20 cellular contexts compared by ENCODE assay signal in genomic region chr5:79508794-79509193, GRCh38. TPM values are rescaled to one million over a fixed set of nuclear protein-coding genes. Genes with fewer than 3 reads are reported as not detected.
DNase-seq lines count a peak whose midpoint lies in the region; ATAC-seq and TF ChIP-seq lines count a peak whose summit lies in the region.
"Had no signal": no experiment of that assay in that cellular context is flagged by ENCODE, and none has a peak within 500 bp of the region (broad histone marks: within the 10 kb centered on the region; RNA-seq: fewer than 3 reads in every experiment).

No MANE protein-coding gene starts in this region.

- TF ChIP-seq CTCF in cardiac muscle cell (IDR thresholded peaks at IDR 0.05; ENCODE audit: low read depth, low read length) = no peak
- TF ChIP-seq CTCF in right atrium auricular region (IDR thresholded peaks at IDR 0.05) = no peak
- no peak for TF ChIP-seq CTCF in smooth muscle cell (IDR thresholded peaks at IDR 0.05; ENCODE audit: borderline replicate concordance, insufficient read depth, poor library complexity, severe bottlenecking)

- H3K4me3 ChIP-seq in cardiac muscle cell (peak overlapping the region; percentile 3), SJCRH30 (no peak overlapping the region), right atrium auricular region (peak overlapping the region; percentile 3 to 5), smooth muscle cell (no peak overlapping the region)
- H3K4me3 ChIP-seq: hepatocyte, tibial nerve had no signal

- H2AFZ ChIP-seq in smooth muscle cell (ENCODE audit: low read depth) = no peak overlapping the region
- H2AFZ ChIP-seq: hepatocyte had no signal

- peak overlapping the region; percentile 5 for H3K4me2 ChIP-seq in smooth muscle cell
- H3K4me2 ChIP-seq: hepatocyte had no signal

- no peaks in the 10 kb centered on the region for H3K9me3 Mint-ChIP-seq in activated CD8-positive, alpha-beta memory T cell treated with anti-CD3 and anti-CD28 coated beads, Interleukin-2, amount 10 ng/mL, durations not matched to agents 7 days and 5 days (ENCODE audit: low read depth)
- H3K9me3 Mint-ChIP-seq in activated naive CD4-positive, alpha-beta T cell treated with anti-CD3 and anti-CD28 coated beads, Interleukin-2, amount 50 U/mL, for 72 hours = no peaks in the 10 kb centered on the region
- H3K9me3 Mint-ChIP-seq: central memory CD8-positive, alpha-beta T cell; memory B cell; stimulated activated naive B cell treated with anti-CD40 and anti-IgM and Interleukin-4, amounts not matched to agents 10 μg/mL and 1 μg/mL and 100 μg/mL, for 72 hours had no signal

- H3K4me1 ChIP-seq in cardiac muscle cell (ENCODE audit: low read depth) = peaks cover 31% of the 10 kb centered on the region
- H3K4me1 ChIP-seq in SJCRH30 = peaks cover 23% of the 10 kb centered on the region
- peaks cover 0 to 21% of the 10 kb centered on the region in 2 donors for H3K4me1 ChIP-seq in right atrium auricular region
- peaks cover 30% of the 10 kb centered on the region for H3K4me1 ChIP-seq in smooth muscle cell (ENCODE audit: low read depth)

- H3K27ac Mint-ChIP-seq in activated CD8-positive, alpha-beta memory T cell treated with anti-CD3 and anti-CD28 coated beads, Interleukin-2, amount 10 ng/mL, durations not matched to agents 7 days and 5 days = no peak overlapping the region
- H3K27ac Mint-ChIP-seq in activated naive CD4-positive, alpha-beta T cell treated with anti-CD3 and anti-CD28 coated beads, Interleukin-2, amount 50 U/mL, for 72 hours = no peak overlapping the region
- H3K27ac Mint-ChIP-seq: CD4-positive, CD25-positive, alpha-beta regulatory T cell; memory B cell; stimulated activated naive B cell treated with anti-CD40 and anti-IgM and Interleukin-4, amounts not matched to agents 10 μg/mL and 1 μg/mL and 100 μg/mL, for 72 hours had no signal

- no peaks in the 10 kb centered on the region for H3F3A ChIP-seq in smooth muscle cell (ENCODE audit: low read depth)

- H3K27ac ChIP-seq in cardiac muscle cell (no peak overlapping the region), SJCRH30 (peak overlapping the region; percentile 36; the same call in 1 of the 2 replicates), right atrium auricular region (peak overlapping the region; percentile 98 to 99), smooth muscle cell (ENCODE audit: low read depth) (no peak overlapping the region)
- H3K27ac ChIP-seq: hepatocyte, HL-60, tibial nerve had no signal

- peaks cover 23% of the 10 kb centered on the region for H3K4me1 Mint-ChIP-seq in activated CD8-positive, alpha-beta memory T cell treated with anti-CD3 and anti-CD28 coated beads, Interleukin-2, amount 10 ng/mL, durations not matched to agents 7 days and 5 days

- WGBS in smooth muscle cell (ENCODE audit: low lambda C conversion rate) = 93% methylated on average over 2 of the region's 2 CpGs

- H3K9ac ChIP-seq in smooth muscle cell (ENCODE audit: low read depth) = no peak overlapping the region

- CTCF ChIA-PET in activated CD8-positive, alpha-beta memory T cell treated with anti-CD3 and anti-CD28 coated beads, Interleukin-2, amount 10 ng/mL, durations not matched to agents 7 days and 5 days (lab: Charles Lee) = interaction anchor here (0.7 to 1.2 kb wide), 2 partner anchors 350 to 484 kb away, joined by 3 to 4 read pairs; no protein-coding TSS in a partner anchor

- DNase-seq in cardiac muscle cell (ENCODE audit: low read depth in 1 of 2, low spot score in 1 of 2) (no peak), Right ventricle myocardium superior (no peak), SJCRH30 (no peak), right atrium auricular region (ENCODE audit: low spot score) (no peak), smooth muscle cell (lab: John Stamatoyannopoulos, UW; ENCODE audit: unreplicated experiment) (no peak), NCI-H774 (lab: John Stamatoyannopoulos, UW) (no peak)
- DNase-seq in activated CD8-positive, alpha-beta memory T cell treated with anti-CD3 and anti-CD28 coated beads, Interleukin-2, amount 10 ng/mL, durations not matched to agents 7 days and 5 days = no peak
- DNase-seq in activated naive CD4-positive, alpha-beta T cell treated with anti-CD3 and anti-CD28 coated beads, Interleukin-2, amount 50 U/mL, for 72 hours (ENCODE audit: low spot score in 2 of 2) = no peak
- DNase-seq: activated effector memory CD4-positive, alpha-beta T cell treated with Interleukin-2 at 50 U/mL for 16 hours; CD4-positive, CD25-positive, alpha-beta regulatory T cell; NCI-H1092; NCI-H2081 treated with DMSO at 0.1 percent for 48 hours; NCI-H526; stimulated activated naive B cell treated with anti-CD40 and anti-IgM and Interleukin-4, amounts not matched to agents 10 μg/mL and 1 μg/mL and 100 μg/mL, for 72 hours had no signal

- no peaks in the 10 kb centered on the region for H3K9me3 ChIP-seq in cardiac muscle cell (ENCODE audit: low read depth)
- H3K9me3 ChIP-seq in SJCRH30 (replicated peaks) = no peaks in the 10 kb centered on the region
- no peaks in the 10 kb centered on the region for H3K9me3 ChIP-seq in right atrium auricular region
- no peaks in the 10 kb centered on the region for H3K9me3 ChIP-seq in smooth muscle cell (replicated peaks; ENCODE audit: low read depth)
- H3K9me3 ChIP-seq: tibial nerve had no signal

- H3K36me3 Mint-ChIP-seq in activated CD8-positive, alpha-beta memory T cell treated with anti-CD3 and anti-CD28 coated beads, Interleukin-2, amount 10 ng/mL, durations not matched to agents 7 days and 5 days = peaks cover 2% of the 10 kb centered on the region
- H3K36me3 Mint-ChIP-seq in activated naive CD4-positive, alpha-beta T cell treated with anti-CD3 and anti-CD28 coated beads, Interleukin-2, amount 50 U/mL, for 72 hours = peaks cover 5 to 6% of the 10 kb centered on the region in 2 donors
- H3K36me3 Mint-ChIP-seq: CD4-positive, CD25-positive, alpha-beta regulatory T cell had no signal

- peaks cover 77% of the 10 kb centered on the region for H4K20me1 ChIP-seq in smooth muscle cell (ENCODE audit: low read depth)

- no peak overlapping the region for H3K4me3 Mint-ChIP-seq in activated CD8-positive, alpha-beta memory T cell treated with anti-CD3 and anti-CD28 coated beads, Interleukin-2, amount 10 ng/mL, durations not matched to agents 7 days and 5 days
- H3K4me3 Mint-ChIP-seq: CD4-positive, CD25-positive, alpha-beta regulatory T cell; central memory CD8-positive, alpha-beta T cell; memory B cell; stimulated activated naive B cell treated with anti-CD40 and anti-IgM and Interleukin-4, amounts not matched to agents 10 μg/mL and 1 μg/mL and 100 μg/mL, for 72 hours had no signal

- H3K79me2 ChIP-seq in smooth muscle cell (ENCODE audit: low read depth) = peaks cover 70% of the 10 kb centered on the region

- ATAC-seq in Right ventricle myocardium superior (ENCODE audit: poor library complexity) = no peak
- no peak for ATAC-seq in activated CD8-positive, alpha-beta memory T cell treated with anti-CD3 and anti-CD28 coated beads, Interleukin-2, amount 10 ng/mL, durations not matched to agents 7 days and 5 days
- no peak for ATAC-seq in activated naive CD4-positive, alpha-beta T cell treated with anti-CD3 and anti-CD28 coated beads, Interleukin-2, amount 50 U/mL, for 72 hours
- ATAC-seq: Panc1; stimulated activated naive B cell treated with anti-CD40 and anti-IgM and Interleukin-4, amounts not matched to agents 10 μg/mL and 1 μg/mL and 100 μg/mL, for 72 hours had no signal

- intact Hi-C loops in Right ventricle myocardium superior (cut with DNase I) = no loop called here

- H3K27me3 Mint-ChIP-seq in activated CD8-positive, alpha-beta memory T cell treated with anti-CD3 and anti-CD28 coated beads, Interleukin-2, amount 10 ng/mL, durations not matched to agents 7 days and 5 days = peaks cover 20% of the 10 kb centered on the region
- H3K27me3 Mint-ChIP-seq: central memory CD8-positive, alpha-beta T cell; memory B cell had no signal

- H3K27me3 ChIP-seq in cardiac muscle cell = no peaks in the 10 kb centered on the region
- no peaks in the 10 kb centered on the region for H3K27me3 ChIP-seq in SJCRH30
- no peaks in the 10 kb centered on the region for H3K27me3 ChIP-seq in right atrium auricular region
- no peaks in the 10 kb centered on the region for H3K27me3 ChIP-seq in smooth muscle cell (ENCODE audit: low read depth)
- H3K27me3 ChIP-seq: hepatocyte, tibial nerve had no signal

- no peaks in the 10 kb centered on the region for H3K36me3 ChIP-seq in cardiac muscle cell
- no peaks in the 10 kb centered on the region; the same call in 1 of the 2 replicates for H3K36me3 ChIP-seq in SJCRH30
- no peaks in the 10 kb centered on the region for H3K36me3 ChIP-seq in right atrium auricular region
- H3K36me3 ChIP-seq in smooth muscle cell (ENCODE audit: low read depth) = no peaks in the 10 kb centered on the region
- H3K36me3 ChIP-seq: tibial nerve had no signal

RNA-seq across cellular contexts. Expression of gene HOMER1, which starts 5.1 kb away (rescaled TPM):
- 18.1 and 28.0 TPM in 2 replicates for total RNA-seq in cardiac muscle cell
- 26.3 and 28.5 TPM in 2 replicates for polyA plus RNA-seq in cardiac muscle cell
- 52.6 TPM for total RNA-seq in Right ventricle myocardium superior
- 15.7 and 18.3 TPM in 2 replicates for total RNA-seq in SJCRH30 (2014; rRNA removed; shearing (Covaris generic))
- total RNA-seq in right atrium auricular region = 10 to 100 TPM; 30.1 to 31.4 TPM
- 12.7 and 14.9 TPM in 2 replicates for total RNA-seq in smooth muscle cell
- 4.4 and 7.2 TPM in 2 replicates for polyA plus RNA-seq in smooth muscle cell
- total RNA-seq in activated CD8-positive, alpha-beta memory T cell treated with anti-CD3 and anti-CD28 coated beads, Interleukin-2, amount 10 ng/mL, durations not matched to agents 7 days and 5 days = 1 to 10 TPM; 2.5 to 5.2 TPM
- 1 to 10 TPM; 2.0 to 8.5 TPM for total RNA-seq in activated naive CD4-positive, alpha-beta T cell treated with anti-CD3 and anti-CD28 coated beads, Interleukin-2, amount 50 U/mL, for 72 hours

Comparison
In these comparisons a context has a peak if more than half of its experiments do, and no peak if none do; other contexts are left out.
1. H3K27ac ChIP-seq: peak in SJCRH30 (single experiment) and right atrium auricular region (2 of 2); none in cardiac muscle cell (single experiment) and smooth muscle cell (single experiment).
2. H3K4me3 ChIP-seq: peak in cardiac muscle cell (single experiment) and right atrium auricular region (2 of 2); none in SJCRH30 (single experiment) and smooth muscle cell (single experiment).